In the genomic region with DNA sequence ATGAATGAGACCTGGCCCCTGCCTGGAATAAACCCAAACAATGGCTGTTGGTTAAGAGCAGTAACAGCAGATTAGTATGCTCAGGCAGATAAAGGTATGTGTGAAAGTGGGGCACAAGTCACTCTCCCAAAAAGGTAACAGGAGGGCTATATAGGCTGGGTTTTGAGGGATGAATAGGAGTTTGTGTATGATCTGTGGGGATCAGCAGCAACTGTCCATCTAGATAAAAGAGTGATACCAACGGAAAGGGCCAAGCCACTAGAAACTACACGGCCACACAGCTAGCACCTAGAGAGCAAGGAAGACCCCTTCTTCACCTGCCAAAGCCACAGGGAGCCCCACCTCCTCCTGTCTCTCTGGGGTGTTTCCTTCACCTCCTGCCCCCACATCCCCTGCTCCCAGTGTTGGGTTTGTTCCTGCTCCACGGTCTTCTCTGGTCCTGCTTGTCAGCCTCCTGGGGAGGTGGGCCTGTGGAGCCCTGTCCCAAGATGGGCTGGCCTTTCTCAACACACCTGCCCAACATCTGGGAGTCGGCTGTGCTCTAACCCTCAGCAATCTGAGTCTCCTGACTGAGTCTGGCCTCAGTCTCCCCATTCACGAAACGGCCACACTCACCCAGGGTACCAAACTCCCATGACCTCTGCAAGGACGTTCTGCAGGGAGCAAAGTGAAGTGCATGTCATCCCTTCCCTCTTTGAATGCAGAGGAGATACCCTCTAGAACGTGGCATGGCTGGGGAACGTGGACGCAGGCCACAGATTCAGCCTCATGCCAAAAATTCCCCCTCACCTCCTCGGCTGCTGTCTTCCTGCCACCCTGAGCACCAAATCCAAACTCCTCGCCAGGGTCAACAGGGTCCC, we compare ENCODE assay signal across 2 cellular contexts.
TF ChIP-seq lines count a peak whose summit lies in the region.

No MANE protein-coding gene starts in this region.

TF ChIP-seq in SK-N-SH treated with all-trans-retinoic acid at 6 μM for 48 hours, 23 proteins besides CTCF, POLR2A, EP300 and RAD21 (continued from another document):
- TF ChIP-seq, protein P1, sequence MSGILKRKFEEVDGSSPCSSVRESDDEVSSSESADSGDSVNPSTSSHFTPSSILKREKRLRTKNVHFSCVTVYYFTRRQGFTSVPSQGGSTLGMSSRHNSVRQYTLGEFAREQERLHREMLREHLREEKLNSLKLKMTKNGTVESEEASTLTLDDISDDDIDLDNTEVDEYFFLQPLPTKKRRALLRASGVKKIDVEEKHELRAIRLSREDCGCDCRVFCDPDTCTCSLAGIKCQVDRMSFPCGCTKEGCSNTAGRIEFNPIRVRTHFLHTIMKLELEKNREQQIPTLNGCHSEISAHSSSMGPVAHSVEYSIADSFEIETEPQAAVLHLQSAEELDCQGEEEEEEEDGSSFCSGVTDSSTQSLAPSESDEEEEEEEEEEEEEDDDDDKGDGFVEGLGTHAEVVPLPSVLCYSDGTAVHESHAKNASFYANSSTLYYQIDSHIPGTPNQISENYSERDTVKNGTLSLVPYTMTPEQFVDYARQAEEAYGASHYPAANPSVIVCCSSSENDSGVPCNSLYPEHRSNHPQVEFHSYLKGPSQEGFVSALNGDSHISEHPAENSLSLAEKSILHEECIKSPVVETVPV (CRISPR knock-in tag; IDR thresholded peaks at IDR 0.05), result no peak
- TF ChIP-seq ARNTL (CRISPR knock-in tag; IDR thresholded peaks at IDR 0.05; ENCODE audit: borderline replicate concordance, low read depth) (no peak), ZFP3 (CRISPR knock-in tag; IDR thresholded peaks at IDR 0.05) (peak; percentile 99), TOX (CRISPR knock-in tag; IDR thresholded peaks at IDR 0.05; ENCODE audit: borderline replicate concordance) (no peak)
- TF ChIP-seq, protein P2, sequence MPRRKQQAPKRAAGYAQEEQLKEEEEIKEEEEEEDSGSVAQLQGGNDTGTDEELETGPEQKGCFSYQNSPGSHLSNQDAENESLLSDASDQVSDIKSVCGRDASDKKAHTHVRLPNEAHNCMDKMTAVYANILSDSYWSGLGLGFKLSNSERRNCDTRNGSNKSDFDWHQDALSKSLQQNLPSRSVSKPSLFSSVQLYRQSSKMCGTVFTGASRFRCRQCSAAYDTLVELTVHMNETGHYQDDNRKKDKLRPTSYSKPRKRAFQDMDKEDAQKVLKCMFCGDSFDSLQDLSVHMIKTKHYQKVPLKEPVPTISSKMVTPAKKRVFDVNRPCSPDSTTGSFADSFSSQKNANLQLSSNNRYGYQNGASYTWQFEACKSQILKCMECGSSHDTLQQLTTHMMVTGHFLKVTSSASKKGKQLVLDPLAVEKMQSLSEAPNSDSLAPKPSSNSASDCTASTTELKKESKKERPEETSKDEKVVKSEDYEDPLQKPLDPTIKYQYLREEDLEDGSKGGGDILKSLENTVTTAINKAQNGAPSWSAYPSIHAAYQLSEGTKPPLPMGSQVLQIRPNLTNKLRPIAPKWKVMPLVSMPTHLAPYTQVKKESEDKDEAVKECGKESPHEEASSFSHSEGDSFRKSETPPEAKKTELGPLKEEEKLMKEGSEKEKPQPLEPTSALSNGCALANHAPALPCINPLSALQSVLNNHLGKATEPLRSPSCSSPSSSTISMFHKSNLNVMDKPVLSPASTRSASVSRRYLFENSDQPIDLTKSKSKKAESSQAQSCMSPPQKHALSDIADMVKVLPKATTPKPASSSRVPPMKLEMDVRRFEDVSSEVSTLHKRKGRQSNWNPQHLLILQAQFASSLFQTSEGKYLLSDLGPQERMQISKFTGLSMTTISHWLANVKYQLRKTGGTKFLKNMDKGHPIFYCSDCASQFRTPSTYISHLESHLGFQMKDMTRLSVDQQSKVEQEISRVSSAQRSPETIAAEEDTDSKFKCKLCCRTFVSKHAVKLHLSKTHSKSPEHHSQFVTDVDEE (CRISPR knock-in tag; IDR thresholded peaks at IDR 0.05), result no peak
- TF ChIP-seq, protein P3, sequence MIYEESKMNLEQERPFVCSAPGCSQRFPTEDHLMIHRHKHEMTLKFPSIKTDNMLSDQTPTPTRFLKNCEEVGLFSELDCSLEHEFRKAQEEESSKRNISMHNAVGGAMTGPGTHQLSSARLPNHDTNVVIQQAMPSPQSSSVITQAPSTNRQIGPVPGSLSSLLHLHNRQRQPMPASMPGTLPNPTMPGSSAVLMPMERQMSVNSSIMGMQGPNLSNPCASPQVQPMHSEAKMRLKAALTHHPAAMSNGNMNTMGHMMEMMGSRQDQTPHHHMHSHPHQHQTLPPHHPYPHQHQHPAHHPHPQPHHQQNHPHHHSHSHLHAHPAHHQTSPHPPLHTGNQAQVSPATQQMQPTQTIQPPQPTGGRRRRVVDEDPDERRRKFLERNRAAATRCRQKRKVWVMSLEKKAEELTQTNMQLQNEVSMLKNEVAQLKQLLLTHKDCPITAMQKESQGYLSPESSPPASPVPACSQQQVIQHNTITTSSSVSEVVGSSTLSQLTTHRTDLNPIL (CRISPR knock-in tag; IDR thresholded peaks at IDR 0.05; ENCODE audit: low read depth), result no peak
TF ChIP-seq in SK-N-SH treated with all-trans-retinoic acid at 6 μM for 48 hours: peak in this region for 1.

TF ChIP-seq in SK-N-SH, 30 proteins besides CTCF, POLR2A, EP300 and RAD21 (continued from another document):
- TF ChIP-seq TCF12 (IDR thresholded peaks at IDR 0.05) (no peak), SMC3 (IDR thresholded peaks at IDR 0.05; ENCODE audit: low read depth, low read length) (no peak), MEF2A (IDR thresholded peaks at IDR 0.05; ENCODE audit: borderline replicate concordance, low read depth) (no peak), GABPA (IDR thresholded peaks at IDR 0.05; ENCODE audit: low read depth) (no peak), SIN3A (IDR thresholded peaks at IDR 0.05; ENCODE audit: borderline replicate concordance, low read depth, low read length) (no peak), RFX5 (IDR thresholded peaks at IDR 0.05; ENCODE audit: low read length) (no peak), ELF1 (IDR thresholded peaks at IDR 0.05) (no peak)
- TF ChIP-seq, protein P4, sequence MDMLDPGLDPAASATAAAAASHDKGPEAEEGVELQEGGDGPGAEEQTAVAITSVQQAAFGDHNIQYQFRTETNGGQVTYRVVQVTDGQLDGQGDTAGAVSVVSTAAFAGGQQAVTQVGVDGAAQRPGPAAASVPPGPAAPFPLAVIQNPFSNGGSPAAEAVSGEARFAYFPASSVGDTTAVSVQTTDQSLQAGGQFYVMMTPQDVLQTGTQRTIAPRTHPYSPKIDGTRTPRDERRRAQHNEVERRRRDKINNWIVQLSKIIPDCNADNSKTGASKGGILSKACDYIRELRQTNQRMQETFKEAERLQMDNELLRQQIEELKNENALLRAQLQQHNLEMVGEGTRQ (IDR thresholded peaks at IDR 0.05; ENCODE audit: borderline replicate concordance, low read depth, low read length), result no peak
- TF ChIP-seq, protein P5, sequence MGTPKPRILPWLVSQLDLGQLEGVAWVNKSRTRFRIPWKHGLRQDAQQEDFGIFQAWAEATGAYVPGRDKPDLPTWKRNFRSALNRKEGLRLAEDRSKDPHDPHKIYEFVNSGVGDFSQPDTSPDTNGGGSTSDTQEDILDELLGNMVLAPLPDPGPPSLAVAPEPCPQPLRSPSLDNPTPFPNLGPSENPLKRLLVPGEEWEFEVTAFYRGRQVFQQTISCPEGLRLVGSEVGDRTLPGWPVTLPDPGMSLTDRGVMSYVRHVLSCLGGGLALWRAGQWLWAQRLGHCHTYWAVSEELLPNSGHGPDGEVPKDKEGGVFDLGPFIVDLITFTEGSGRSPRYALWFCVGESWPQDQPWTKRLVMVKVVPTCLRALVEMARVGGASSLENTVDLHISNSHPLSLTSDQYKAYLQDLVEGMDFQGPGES (IDR thresholded peaks at IDR 0.05; ENCODE audit: low read depth, low read length), result no peak
TF ChIP-seq in SK-N-SH: peak in this region for 0.
